17 cellular contexts compared by ENCODE assay signal in the genomic region with DNA sequence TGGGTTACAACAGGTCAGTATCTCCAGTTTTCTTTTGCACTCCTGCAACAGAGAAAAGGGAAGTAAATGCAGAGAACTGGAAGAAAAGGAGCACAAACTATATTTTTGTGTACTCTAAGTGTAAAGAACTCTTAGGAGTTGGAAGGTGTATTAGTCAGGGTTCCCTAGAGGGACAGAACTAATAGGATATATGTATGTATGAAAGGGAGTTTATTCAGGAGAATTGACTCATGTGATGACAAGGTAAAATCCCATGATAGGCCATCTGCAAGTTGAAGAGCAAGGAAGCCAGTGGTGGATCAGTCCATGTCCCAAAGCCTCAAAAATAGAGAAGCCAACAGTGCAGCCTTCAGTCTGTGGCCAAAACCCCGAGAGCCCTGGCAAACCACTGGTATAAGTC.
"Had no signal": no experiment of that assay in that cellular context is flagged by ENCODE, and none has a peak within 500 bp of the region (broad histone marks: within the 10 kb centered on the region; RNA-seq: fewer than 3 reads in every experiment).

No MANE protein-coding gene starts in this region.

- ATAC-seq: activated CD4-positive, alpha-beta T cell treated with anti-CD3 and anti-CD28 coated beads for 36 hours; activated CD8-positive, alpha-beta T cell treated with anti-CD3 and anti-CD28 coated beads, Interleukin-2, amount 10 ng/mL, durations not matched to agents 7 days and 5 days; heart right ventricle; left ventricle myocardium superior; stimulated activated naive B cell treated with anti-CD40 and anti-IgM and Interleukin-4, amounts not matched to agents 10 μg/mL and 1 μg/mL and 100 μg/mL, for 72 hours had no signal

- H3K9me3 ChIP-seq: heart right ventricle, ovary, sigmoid colon, upper lobe of left lung had no signal

- H3K27ac ChIP-seq: cardiac muscle cell, heart right ventricle, ovary, sigmoid colon, upper lobe of left lung, WERI-Rb-1 had no signal

- H3K27me3 ChIP-seq: cardiac muscle cell, ovary, sigmoid colon, upper lobe of left lung had no signal

- H3K4me3 ChIP-seq: cardiac muscle cell, heart right ventricle, ovary, sigmoid colon, upper lobe of left lung had no signal

- H3K36me3 ChIP-seq: cardiac muscle cell, heart right ventricle, ovary, sigmoid colon, upper lobe of left lung, WERI-Rb-1 had no signal

- H3K4me1 ChIP-seq: upper lobe of left lung had no signal

- FAIRE-seq: frontal cortex, kidney had no signal

- DNase-seq: activated CD4-positive, alpha-beta T cell treated with anti-CD3 and anti-CD28 coated beads for 36 hours; activated CD8-positive, alpha-beta memory T cell treated with anti-CD3 and anti-CD28 coated beads, Interleukin-2, amount 50 U/mL, for 48 hours; activated CD8-positive, alpha-beta T cell treated with anti-CD3 and anti-CD28 coated beads, Interleukin-2, amount 10 ng/mL, durations not matched to agents 7 days and 5 days; activated naive CD8-positive, alpha-beta T cell treated with anti-CD3 and anti-CD28 coated beads, Interleukin-2, amount 10 ng/mL, durations not matched to agents 7 days and 5 days; aorta; heart right ventricle; kidney; left ventricle myocardium superior; mesendoderm; ovary; sigmoid colon; stimulated activated CD4-positive, alpha-beta T cell treated with anti-CD3 and anti-CD28 coated beads, Interleukin-2, amount 100 ng/mL, for 24 hours; stimulated activated naive B cell treated with anti-CD40 and anti-IgM and Interleukin-4, amounts not matched to agents 10 μg/mL and 1 μg/mL and 100 μg/mL, for 72 hours; upper lobe of left lung; WERI-Rb-1 had no signal
